In genomic region chr16:66695935-66696668, GRCh38 we compare ENCODE assay signal across 8 cellular contexts. TPM values are rescaled to one million over a fixed set of nuclear protein-coding genes. Genes with fewer than 3 reads are reported as not detected.
A peak's percentile ranks its signal among the peaks of the same experiment; 100 is the strongest.
DNase-seq lines count a peak whose midpoint lies in the region; ATAC-seq and TF ChIP-seq lines count a peak whose summit lies in the region.

No MANE protein-coding gene starts in this region.

- peaks cover 12% of the 10 kb centered on the region for H3K4me1 ChIP-seq in ES-I3 (ENCODE audit: insufficient read depth, low read length)

- CTCF ChIA-PET in HEK293T (lab: Yijun Ruan, JAX), result interaction anchor here (1.0 to 1.1 kb wide), 2 partner anchors 21 to 177 kb away, joined by 3 read pairs; no protein-coding TSS in a partner anchor

- H3K9me3 ChIP-seq in ES-I3 (ENCODE audit: control insufficient read depth, insufficient read depth, low read length), result no peaks in the 10 kb centered on the region

- intact Hi-C loops in head of caudate nucleus (cut with DNase I), result no loop called here
- intact Hi-C loops in posterior vena cava (cut with DNase I), result no loop called here

- DNase-seq in KBM-7, result peak; percentile 30
- DNase-seq in activated CD8-positive, alpha-beta memory T cell treated with anti-CD3 and anti-CD28 coated beads, Interleukin-2, amount 50 U/mL, for 48 hours, result peak; percentile 59
- DNase-seq in head of caudate nucleus, result peak in 30 of 42 donors; percentile 15 to 60 (median 32)
- peak; percentile 82 for DNase-seq in posterior vena cava (ENCODE audit: low spot score)
- no peak for DNase-seq in HEK293T (ENCODE audit: extremely low spot score)
- no peak for DNase-seq in GM03348 (ENCODE audit: low spot score)

- H3K36me3 ChIP-seq in ES-I3 (ENCODE audit: insufficient read depth, low read length), result no peaks in the 10 kb centered on the region

- ATAC-seq in GM21576 (IDR thresholded peaks at IDR 0.05; ENCODE audit: unreplicated experiment), result peak; percentile 36

- in situ Hi-C loops in KBM-7 (cut with MboI; ENCODE audit: low pct_unique_long_range_greater_than_20kb, low sequenced_read_pairs), result no loop called here

- POLR2A ChIA-PET in HEK293T (lab: Yijun Ruan, JAX), result interaction anchor here (1.0 to 2.9 kb wide), 2 partner anchors 12 to 134 kb away, joined by 3 to 12 read pairs; partner anchors contain the start of gene NAE1

- H3K9ac ChIP-seq in ES-I3 (ENCODE audit: low read depth, low read length), result peak overlapping the region; percentile 87

TF ChIP-seq in HEK293T, 16 proteins besides CTCF, POLR2A, EP300 and RAD21:
- no peak for TF ChIP-seq L3MBTL2 (conservative IDR thresholded peaks at IDR 0.05)
- no peak for TF ChIP-seq SP1 (IDR thresholded peaks at IDR 0.05)
- no peak for TF ChIP-seq ELF4 (IDR thresholded peaks at IDR 0.05)
- no peak for TF ChIP-seq NFRKB (IDR thresholded peaks at IDR 0.05)
- no peak for TF ChIP-seq FOXK2 (IDR thresholded peaks at IDR 0.05)
- TF ChIP-seq TARDBP (IDR thresholded peaks at IDR 0.05), result no peak
- no peak for TF ChIP-seq FOXA1 (IDR thresholded peaks at IDR 0.05)
- no peak for TF ChIP-seq SUZ12 (IDR thresholded peaks at IDR 0.05)
- TF ChIP-seq CTBP1 (IDR thresholded peaks at IDR 0.05; ENCODE audit: borderline replicate concordance), result no peak

RNA-seq across cellular contexts. Expression of gene CMTM4, which starts 0.4 kb away (rescaled TPM):
- 10 to 100 TPM; 14.8 to 15.0 TPM for total RNA-seq in posterior vena cava

RNA-seq across cellular contexts. Expression of gene DYNC1LI2, which starts 55.3 kb away (rescaled TPM):
- total RNA-seq in posterior vena cava, result 100 to 1,000 TPM; 159 to 192 TPM

Comparison
In these comparisons a context has a peak if more than half of its experiments do, and no peak if none do; other contexts are left out.
1. DNase-seq: peak in KBM-7 (single experiment), activated CD8-positive, alpha-beta memory T cell treated with anti-CD3 and anti-CD28 coated beads, Interleukin-2, amount 50 U/mL, for 48 hours (single experiment), head of caudate nucleus (30 of 42) and posterior vena cava (single experiment); none in HEK293T (single experiment) and GM03348 (single experiment).